Comparison of ENCODE assay signal across 9 cellular contexts in genomic region chr11:118895093-118896039, GRCh38. TPM values are rescaled to one million over a fixed set of nuclear protein-coding genes. Genes with fewer than 3 reads are reported as not detected.
A peak's percentile ranks its signal among the peaks of the same experiment; 100 is the strongest.
DNase-seq lines count a peak whose midpoint lies in the region; ATAC-seq and TF ChIP-seq lines count a peak whose summit lies in the region.
"Had no signal": no experiment of that assay in that cellular context is flagged by ENCODE, and none has a peak within 500 bp of the region (broad histone marks: within the 10 kb centered on the region; RNA-seq: fewer than 3 reads in every experiment).

No MANE protein-coding gene starts in this region.

- H3K9me3 Mint-ChIP-seq in activated naive CD4-positive, alpha-beta T cell treated with anti-CD3 and anti-CD28 coated beads, Interleukin-2, amount 50 U/mL, for 72 hours: no peaks in the 10 kb centered on the region

- peak; percentile 76 for ATAC-seq in GM19463 (IDR thresholded peaks at IDR 0.05; ENCODE audit: unreplicated experiment)
- peak; percentile 11; the same call in 1 of the 2 replicates for ATAC-seq in Panc1
- peak; percentile 66 to 85 for ATAC-seq in activated naive CD4-positive, alpha-beta T cell treated with anti-CD3 and anti-CD28 coated beads, Interleukin-2, amount 50 U/mL, for 72 hours

- no peak overlapping the region for H3K4me3 ChIP-seq in Panc1 (ENCODE audit: low read depth in 2 of 2, low read length in 2 of 2)

- peaks cover 10 to 27% of the 10 kb centered on the region in 2 donors for H3K36me3 Mint-ChIP-seq in activated naive CD4-positive, alpha-beta T cell treated with anti-CD3 and anti-CD28 coated beads, Interleukin-2, amount 50 U/mL, for 72 hours

- H3K4me1 ChIP-seq in Panc1 (ENCODE audit: control insufficient read depth, insufficient read depth, low read length): peaks cover 54% of the 10 kb centered on the region

- DNase-seq in Panc1 (ENCODE audit: low read depth, low spot score) (no peak), DMS153 (lab: John Stamatoyannopoulos, UW) (no peak), DMS153 treated with DMSO at 0.1 percent for 48 hours (lab: John Stamatoyannopoulos, UW; ENCODE audit: unreplicated experiment) (no peak), NCI-H1436 treated with DMSO at 0.1 percent for 48 hours (lab: John Stamatoyannopoulos, UW) (no peak), HuH-7.5 (ENCODE audit: low spot score) (no peak)
- DNase-seq in activated naive CD4-positive, alpha-beta T cell treated with anti-CD3 and anti-CD28 coated beads, Interleukin-2, amount 50 U/mL, for 72 hours (ENCODE audit: low spot score in 2 of 2): peak; percentile 60 to 86
- peak; percentile 67 for DNase-seq in stimulated activated CD4-positive, alpha-beta T cell treated with anti-CD3 and anti-CD28 coated beads, Interleukin-2, amount 100 ng/mL, for 4 hours (ENCODE audit: low read depth)

- H3K27ac Mint-ChIP-seq in activated naive CD4-positive, alpha-beta T cell treated with anti-CD3 and anti-CD28 coated beads, Interleukin-2, amount 50 U/mL, for 72 hours: peak overlapping the region; percentile 89 to 93

- BruUV-seq in Panc1 (replicated peaks; lab: Mats Ljungman, UMichigan): no TSS peak

- TF ChIP-seq CTCF in Panc1 (IDR thresholded peaks at IDR 0.05): no peak

- peak overlapping the region; percentile 78 for H3K27ac ChIP-seq in Panc1 (ENCODE audit: low read length)

- CTCF ChIA-PET in Panc1 (lab: Charles Lee): interaction anchor here (0.6 kb wide), 1 partner anchor 104 kb away, joined by 5 read pairs; the partner anchor contains the start of gene DDX6

- no peaks in the 10 kb centered on the region for H3K27me3 ChIP-seq in Panc1 (ENCODE audit: control insufficient read depth, insufficient read depth, low read length)

- POLR2A ChIA-PET in Panc1 (lab: Charles Lee): interaction anchor here (0.5 to 0.9 kb wide), 4 partner anchors 16 to 103 kb away, joined by 5 to 15 read pairs (median 8); no protein-coding TSS in a partner anchor

- no peaks in the 10 kb centered on the region for H3K36me3 ChIP-seq in Panc1 (ENCODE audit: control insufficient read depth, insufficient read depth, low read length)

- intact Hi-C loops in Panc1 (cut with micrococcal nuclease; ENCODE audit: unreplicated experiment): loop anchor here (5.0 kb wide), 1 partner anchor 37 kb away; no protein-coding TSS in a partner anchor

- in situ Hi-C loops in Panc1 (cut with HindIII; ENCODE audit: low pct_unique_long_range_greater_than_20kb, low sequenced_read_pairs): no loop called here

- H3K9me3 ChIP-seq in Panc1 (ENCODE audit: control insufficient read depth, insufficient read depth, low read depth, low read length): no peaks in the 10 kb centered on the region

RNA-seq across cellular contexts. Expression of gene CXCR5, which starts 11.7 kb away (rescaled TPM):
- total RNA-seq in Panc1 (2021; ENCODE audit: unreplicated experiment): not detected
- not detected for polyA plus RNA-seq in Panc1 (2012; ENCODE audit: insufficient read length)
- 10 to 100 TPM in 1 of 2 donors, 1 to 10 TPM in 1; 9.3 to 25.9 TPM for total RNA-seq in activated naive CD4-positive, alpha-beta T cell treated with anti-CD3 and anti-CD28 coated beads, Interleukin-2, amount 50 U/mL, for 72 hours
- total RNA-seq: HT1080 had no signal

RNA-seq across cellular contexts. Expression of gene BCL9L, which starts 30.4 kb away (rescaled TPM):
- 234 TPM for total RNA-seq in Panc1 (2021; ENCODE audit: unreplicated experiment)
- 207 TPM for polyA plus RNA-seq in Panc1 (2012; ENCODE audit: insufficient read length)
- 10 to 100 TPM; 46.6 to 57.4 TPM for total RNA-seq in activated naive CD4-positive, alpha-beta T cell treated with anti-CD3 and anti-CD28 coated beads, Interleukin-2, amount 50 U/mL, for 72 hours

Comparison
In these comparisons a context has a peak if more than half of its experiments do, and no peak if none do; other contexts are left out.
1. ATAC-seq: peak in every context shown above with its lines; median percentile 76 in GM19463; 76 in activated naive CD4-positive, alpha-beta T cell treated with anti-CD3 and anti-CD28 coated beads, Interleukin-2, amount 50 U/mL, for 72 hours; 11 in Panc1.
2. DNase-seq: peak in activated naive CD4-positive, alpha-beta T cell treated with anti-CD3 and anti-CD28 coated beads, Interleukin-2, amount 50 U/mL, for 72 hours (2 of 2) and stimulated activated CD4-positive, alpha-beta T cell treated with anti-CD3 and anti-CD28 coated beads, Interleukin-2, amount 100 ng/mL, for 4 hours (single experiment); none in Panc1 (single experiment), DMS153 (single experiment), DMS153 treated with DMSO at 0.1 percent for 48 hours (single experiment), NCI-H1436 treated with DMSO at 0.1 percent for 48 hours (single experiment) and HuH-7.5 (single experiment).
3. RNA of gene CXCR5, which starts 11.7 kb away (total RNA-seq): 9.3 to 25.9 TPM in activated naive CD4-positive, alpha-beta T cell treated with anti-CD3 and anti-CD28 coated beads, Interleukin-2, amount 50 U/mL, for 72 hours; not detected in Panc1 (single experiment); every median in the first group is over 10 times any median in the second.